ENCODE assay signal across 25 cellular contexts in the genomic region with DNA sequence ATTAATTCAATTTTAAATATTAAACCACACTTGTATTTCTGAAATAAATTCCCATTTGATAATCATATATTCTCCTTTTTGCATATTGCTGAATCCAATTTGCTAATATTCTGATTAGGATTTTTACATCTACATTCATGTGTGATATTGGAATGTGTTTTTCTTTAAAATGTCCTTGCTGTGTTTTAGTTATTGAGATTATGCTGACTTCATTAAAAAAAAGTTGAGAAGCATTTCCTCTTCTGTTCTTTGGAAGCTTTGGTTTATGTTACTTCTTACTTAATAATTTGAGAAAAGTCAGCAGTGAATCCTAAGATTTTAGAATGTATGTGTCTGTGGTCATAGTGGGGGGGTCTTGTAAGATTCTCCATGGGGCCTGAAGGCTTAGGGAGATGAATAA.
"Had no signal": no experiment of that assay in that cellular context is flagged by ENCODE, and none has a peak within 500 bp of the region (broad histone marks: within the 10 kb centered on the region; RNA-seq: fewer than 3 reads in every experiment).

No MANE protein-coding gene starts in this region.

- H3K4me1 ChIP-seq: SJSA1 had no signal

- H3K36me3 Mint-ChIP-seq: activated CD8-positive, alpha-beta memory T cell treated with anti-CD3 and anti-CD28 coated beads, Interleukin-2, amount 10 ng/mL, durations not matched to agents 7 days and 5 days; activated naive CD4-positive, alpha-beta T cell treated with anti-CD3 and anti-CD28 coated beads, Interleukin-2, amount 50 U/mL, for 24 hours; brain had no signal

- H3K9me3 Mint-ChIP-seq: activated T-cell treated with anti-CD3 and anti-CD28 coated beads, Interleukin-2, amount 50 U/mL, for 24 hours; activated T-helper 1 cell treated with anti-CD3 and anti-CD28 coated beads, Interleukin-12 subunit alpha, Interleukin-12 subunit beta, Interleukin-2, Interleukin-4 antibody, amounts not matched to agents 30 ng/mL and 10 ng/mL and 1 ng/mL, durations not matched to agents 14 hours and 24 hours and 36 hours; T-helper 1 cell treated with Interleukin-12 subunit alpha and Interleukin-12 subunit beta and Interleukin-4 antibody, amounts not matched to agents 30 μg/mL and 1 μg/mL, for 36 hours had no signal

- H3K4me1 Mint-ChIP-seq: activated CD4-positive, alpha-beta T cell treated with anti-CD3 and anti-CD28 coated beads, Interleukin-2, amount 10 ng/mL, durations not matched to agents 24 days and 14 days; activated CD8-positive, alpha-beta memory T cell treated with anti-CD3 and anti-CD28 coated beads, Interleukin-2, amount 10 ng/mL, durations not matched to agents 7 days and 5 days; activated naive CD4-positive, alpha-beta T cell treated with anti-CD3 and anti-CD28 coated beads, Interleukin-2, amount 50 U/mL, for 24 hours; brain; central memory CD8-positive, alpha-beta T cell had no signal

- H3K27ac ChIP-seq: KMS-11, SJSA1 had no signal

- H3K9me3 ChIP-seq: MG63, SJSA1 had no signal

- H3K4me2 ChIP-seq: KMS-11 had no signal

- H3K27ac Mint-ChIP-seq: activated CD4-positive, alpha-beta T cell treated with anti-CD3 and anti-CD28 coated beads, Interleukin-2, amount 10 ng/mL, durations not matched to agents 24 days and 14 days; activated CD8-positive, alpha-beta memory T cell treated with anti-CD3 and anti-CD28 coated beads, Interleukin-2, amount 10 ng/mL, durations not matched to agents 7 days and 5 days; activated naive CD4-positive, alpha-beta T cell treated with anti-CD3 and anti-CD28 coated beads, Interleukin-2, amount 50 U/mL, for 24 hours; activated T-cell treated with anti-CD3 and anti-CD28 coated beads, Interleukin-2, amount 50 U/mL, for 24 hours; activated T-helper 1 cell treated with anti-CD3 and anti-CD28 coated beads, Interleukin-12 subunit alpha, Interleukin-12 subunit beta, Interleukin-2, Interleukin-4 antibody, amounts not matched to agents 30 ng/mL and 10 ng/mL and 1 ng/mL, durations not matched to agents 14 hours and 24 hours and 36 hours; brain; T-helper 1 cell treated with Interleukin-12 subunit alpha and Interleukin-12 subunit beta and Interleukin-4 antibody, amounts not matched to agents 30 μg/mL and 1 μg/mL, for 36 hours had no signal

- H3K9ac ChIP-seq: KMS-11 had no signal

- H3K27me3 ChIP-seq: MG63, SJSA1 had no signal

- H3K4me3 ChIP-seq: MG63, SJSA1 had no signal

- DNase-seq: activated CD4-positive, alpha-beta T cell treated with anti-CD3 and anti-CD28 coated beads for 1 hour; activated CD4-positive, alpha-beta T cell treated with anti-CD3 and anti-CD28 coated beads, Interleukin-2, amount 10 ng/mL, durations not matched to agents 24 days and 14 days; activated CD4-positive, alpha-beta T cell treated with anti-CD3 and anti-CD28 coated beads, Interleukin-2, amount 50 U/mL, for 48 hours; activated CD8-positive, alpha-beta memory T cell treated with anti-CD3 and anti-CD28 coated beads, Interleukin-2, amount 10 ng/mL, durations not matched to agents 7 days and 5 days; activated effector memory CD4-positive, alpha-beta T cell treated with Interleukin-2 at 50 U/mL for 16 hours; activated naive CD4-positive, alpha-beta T cell; activated T-cell treated with anti-CD3 and anti-CD28 coated beads, Interleukin-2, amount 50 U/mL, for 24 hours; amniotic stem cell; MG63; NCI-H1092 treated with DMSO at 0.1 percent for 48 hours; NCI-H1417 treated with DMSO at 0.1 percent for 48 hours; NCI-H1694 treated with DMSO at 0.1 percent for 48 hours; NCI-H2029 treated with DMSO at 0.1 percent for 48 hours; NCI-H345; NCI-H510A; NCI-H526 treated with DMSO at 0.1 percent for 48 hours; NCI-H82; SHP77 had no signal

- H3K4me3 Mint-ChIP-seq: activated CD4-positive, alpha-beta T cell treated with anti-CD3 and anti-CD28 coated beads, Interleukin-2, amount 10 ng/mL, durations not matched to agents 24 days and 14 days; activated CD8-positive, alpha-beta memory T cell treated with anti-CD3 and anti-CD28 coated beads, Interleukin-2, amount 10 ng/mL, durations not matched to agents 7 days and 5 days; activated naive CD4-positive, alpha-beta T cell treated with anti-CD3 and anti-CD28 coated beads, Interleukin-2, amount 50 U/mL, for 24 hours; activated T-cell treated with anti-CD3 and anti-CD28 coated beads, Interleukin-2, amount 50 U/mL, for 24 hours; activated T-helper 1 cell treated with anti-CD3 and anti-CD28 coated beads, Interleukin-12 subunit alpha, Interleukin-12 subunit beta, Interleukin-2, Interleukin-4 antibody, amounts not matched to agents 30 ng/mL and 10 ng/mL and 1 ng/mL, durations not matched to agents 14 hours and 24 hours and 36 hours; brain; central memory CD8-positive, alpha-beta T cell; T-helper 1 cell treated with Interleukin-12 subunit alpha and Interleukin-12 subunit beta and Interleukin-4 antibody, amounts not matched to agents 30 μg/mL and 1 μg/mL, for 36 hours had no signal

- H3K36me3 ChIP-seq: MG63, SJSA1 had no signal

- H3K27me3 Mint-ChIP-seq: activated CD8-positive, alpha-beta memory T cell treated with anti-CD3 and anti-CD28 coated beads, Interleukin-2, amount 10 ng/mL, durations not matched to agents 7 days and 5 days; activated naive CD4-positive, alpha-beta T cell treated with anti-CD3 and anti-CD28 coated beads, Interleukin-2, amount 50 U/mL, for 24 hours; central memory CD8-positive, alpha-beta T cell had no signal

- ATAC-seq: activated CD8-positive, alpha-beta memory T cell treated with anti-CD3 and anti-CD28 coated beads, Interleukin-2, amount 10 ng/mL, durations not matched to agents 7 days and 5 days had no signal
